In the genomic region with DNA sequence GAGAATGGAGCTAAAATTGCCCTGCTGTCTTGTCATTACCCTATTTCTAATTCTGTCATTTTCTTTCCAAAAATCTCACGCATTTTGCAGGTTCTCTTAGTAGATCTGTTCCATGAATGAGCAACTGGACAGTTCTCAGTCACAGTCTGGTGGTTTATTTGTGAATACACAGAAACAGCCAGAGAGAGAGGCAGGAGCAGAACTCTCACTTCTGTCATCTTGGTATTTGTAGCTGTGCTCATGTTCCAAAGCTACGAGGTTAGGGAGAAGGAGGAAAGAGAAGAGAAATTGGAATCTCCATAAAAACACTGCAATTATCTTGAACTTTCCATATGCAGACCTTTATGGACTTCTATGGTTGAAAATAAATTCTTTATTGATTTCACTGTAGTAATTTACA, we compare ENCODE assay signal across 1 cellular context.
TF ChIP-seq lines count a peak whose summit lies in the region.

No MANE protein-coding gene starts in this region.

TF ChIP-seq in SK-N-SH, 30 proteins besides CTCF, POLR2A, EP300 and RAD21 (continued from another document):
- TF ChIP-seq EZH2phosphoT487 (IDR thresholded peaks at IDR 0.05; ENCODE audit: borderline replicate concordance, low read depth) = no peak
